In the genomic region with DNA sequence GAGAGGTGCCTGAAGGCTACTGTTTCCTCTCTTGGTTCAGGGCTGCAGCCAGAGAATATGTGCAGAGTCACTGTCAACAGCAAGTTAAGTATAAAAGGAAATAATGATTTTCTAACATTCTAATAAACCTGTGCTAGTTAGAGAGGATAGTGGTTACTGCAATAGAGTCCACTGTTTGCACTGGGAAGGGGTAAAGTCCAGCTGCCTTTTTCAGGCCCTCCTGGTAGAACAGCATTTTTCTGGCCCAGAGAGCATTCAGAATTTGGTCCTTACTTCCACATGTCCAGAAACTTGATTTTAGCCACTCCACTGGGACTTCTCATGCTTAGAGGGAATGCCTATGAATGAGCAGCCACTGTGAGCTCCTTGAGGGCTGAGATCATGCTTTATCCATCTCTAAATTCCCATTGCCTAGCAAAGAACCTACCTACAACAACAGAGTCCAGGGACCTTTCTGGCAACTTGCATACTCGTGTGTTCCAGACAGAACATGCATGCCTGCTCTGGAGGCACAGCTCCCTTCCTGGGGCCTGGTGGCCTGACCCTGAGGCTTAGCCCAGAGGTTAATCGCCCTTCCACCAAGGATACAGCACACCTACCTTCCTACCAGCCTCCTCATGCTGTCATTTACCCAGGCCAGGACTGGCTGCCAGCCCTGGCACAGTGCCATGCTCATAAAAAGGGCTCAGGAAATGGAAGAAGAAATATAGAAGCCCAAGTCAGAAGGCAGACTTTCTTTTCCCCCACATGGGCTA, we compare ENCODE assay signal across 10 cellular contexts. TPM values are rescaled to one million over a fixed set of nuclear protein-coding genes. Genes with fewer than 3 reads are reported as not detected.
DNase-seq lines count a peak whose midpoint lies in the region; TF ChIP-seq lines count a peak whose summit lies in the region.
"Had no signal": no experiment of that assay in that cellular context is flagged by ENCODE, and none has a peak within 500 bp of the region (broad histone marks: within the 10 kb centered on the region; RNA-seq: fewer than 3 reads in every experiment).

No MANE protein-coding gene starts in this region.

- H3K27ac ChIP-seq in HEK293 (ENCODE audit: extremely low read depth, low read depth, low read length), result no peak overlapping the region
- H3K27ac ChIP-seq in stomach, result peak overlapping the region; percentile 48 to 80 (median 74)
- H3K27ac ChIP-seq: esophagus muscularis mucosa, KMS-11 had no signal

- intact Hi-C loops in stomach (cut with DNase I; ENCODE audit: low total_unique reads), result no loop called here

- H3K4me1 ChIP-seq in HEK293 (ENCODE audit: control insufficient read depth, insufficient read depth, low read length) (peaks cover 5% of the 10 kb centered on the region; the same call in 1 of the 2 replicates), stomach (peaks cover 8 to 27% (median 16%) of the 10 kb centered on the region in 4 donors)

- no peaks in the 10 kb centered on the region for H3K27me3 ChIP-seq in stomach
- H3K27me3 ChIP-seq: esophagus muscularis mucosa had no signal

- 13 to 50% (median 31%) methylated on average over 2 of the region's 2 CpGs for whole genome bisulfite sequencing in stomach, 5 donors

- H3K36me3 ChIP-seq in HEK293 (ENCODE audit: control insufficient read depth in 2 of 2, insufficient read depth in 1 of 2, low read length in 2 of 2), result no peaks in the 10 kb centered on the region
- H3K36me3 ChIP-seq in stomach, result no peaks in the 10 kb centered on the region
- H3K36me3 ChIP-seq: esophagus muscularis mucosa had no signal

- DNase-seq in NCI-H69 (lab: John Stamatoyannopoulos, UW) (peak; percentile 91), glomerular visceral epithelial cell (ENCODE audit: extremely low spot score) (peak; percentile 76), stomach (peak; percentile 80), NCI-H82 (lab: John Stamatoyannopoulos, UW) (no peak), RKO (ENCODE audit: low spot score) (no peak), germinal center (ENCODE audit: low spot score) (no peak)
- DNase-seq in activated CD4-positive, CD25-positive, alpha-beta regulatory T cell treated with anti-CD3 and anti-CD28 coated beads, Interleukin-2, amount 50 U/mL, for 72 hours, result no peak

- no peak for TF ChIP-seq EP300 in stomach (IDR thresholded peaks at IDR 0.05)

- H3K4me3 ChIP-seq in HEK293 (ENCODE audit: low read depth, low read length) (no peak overlapping the region), stomach (no peak overlapping the region)
- H3K4me3 ChIP-seq: esophagus muscularis mucosa had no signal

- no peak for TF ChIP-seq POLR2A in stomach (IDR thresholded peaks at IDR 0.05)

- TF ChIP-seq CTCF in HEK293 (tag by site-specific recombination; IDR thresholded peaks at IDR 0.05), result no peak
- no peak for TF ChIP-seq CTCF in stomach (IDR thresholded peaks at IDR 0.05)

- CTCF ChIA-PET in HEK293 (lab: Yijun Ruan, JAX), result interaction anchor here (0.5 kb wide), 1 partner anchor 1325 kb away, joined by 4 read pairs; no protein-coding TSS in a partner anchor

- H3K9me3 ChIP-seq in HEK293 (ENCODE audit: control insufficient read depth, insufficient read depth, low read depth, low read length), result no peaks in the 10 kb centered on the region
- peaks cover 0 to 11% (median 4%) of the 10 kb centered on the region in 4 donors for H3K9me3 ChIP-seq in stomach

- POLR2A ChIA-PET in HEK293 (lab: Yijun Ruan, JAX), result interaction anchor here (0.6 kb wide), 1 partner anchor 61 kb away, joined by 3 read pairs; no protein-coding TSS in a partner anchor

TF ChIP-seq in HEK293, 187 proteins besides CTCF, POLR2A, EP300 and RAD21 (continues in another document):
- 0 out of 2 replicates have a peak, but pooled peaks have one; percentile 13 for TF ChIP-seq ZFHX2 (tag by site-specific recombination; conservative IDR thresholded peaks at IDR 0.05)
- TF ChIP-seq IKZF3 (tag by site-specific recombination; IDR thresholded peaks at IDR 0.05), result peak; percentile 10; the same call in 1 of the 2 replicates
- TF ChIP-seq, protein P1, sequence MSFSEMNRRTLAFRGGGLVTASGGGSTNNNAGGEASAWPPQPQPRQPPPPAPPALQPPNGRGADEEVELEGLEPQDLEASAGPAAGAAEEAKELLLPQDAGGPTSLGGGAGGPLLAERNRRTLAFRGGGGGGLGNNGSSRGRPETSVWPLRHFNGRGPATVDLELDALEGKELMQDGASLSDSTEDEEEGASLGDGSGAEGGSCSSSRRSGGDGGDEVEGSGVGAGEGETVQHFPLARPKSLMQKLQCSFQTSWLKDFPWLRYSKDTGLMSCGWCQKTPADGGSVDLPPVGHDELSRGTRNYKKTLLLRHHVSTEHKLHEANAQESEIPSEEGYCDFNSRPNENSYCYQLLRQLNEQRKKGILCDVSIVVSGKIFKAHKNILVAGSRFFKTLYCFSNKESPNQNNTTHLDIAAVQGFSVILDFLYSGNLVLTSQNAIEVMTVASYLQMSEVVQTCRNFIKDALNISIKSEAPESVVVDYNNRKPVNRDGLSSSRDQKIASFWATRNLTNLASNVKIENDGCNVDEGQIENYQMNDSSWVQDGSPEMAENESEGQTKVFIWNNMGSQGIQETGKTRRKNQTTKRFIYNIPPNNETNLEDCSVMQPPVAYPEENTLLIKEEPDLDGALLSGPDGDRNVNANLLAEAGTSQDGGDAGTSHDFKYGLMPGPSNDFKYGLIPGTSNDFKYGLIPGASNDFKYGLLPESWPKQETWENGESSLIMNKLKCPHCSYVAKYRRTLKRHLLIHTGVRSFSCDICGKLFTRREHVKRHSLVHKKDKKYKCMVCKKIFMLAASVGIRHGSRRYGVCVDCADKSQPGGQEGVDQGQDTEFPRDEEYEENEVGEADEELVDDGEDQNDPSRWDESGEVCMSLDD (tag by site-specific recombination; IDR thresholded peaks at IDR 0.05), result no peak
- peak; percentile 66 for TF ChIP-seq ZBTB17 (tag by site-specific recombination; IDR thresholded peaks at IDR 0.05)
- TF ChIP-seq ZBTB21 (tag by site-specific recombination; IDR thresholded peaks at IDR 0.05), result no peak
- TF ChIP-seq ZFP37 (tag by site-specific recombination; IDR thresholded peaks at IDR 0.05), result peak; percentile 75; the same call in 1 of the 2 replicates
- TF ChIP-seq, protein P2, sequence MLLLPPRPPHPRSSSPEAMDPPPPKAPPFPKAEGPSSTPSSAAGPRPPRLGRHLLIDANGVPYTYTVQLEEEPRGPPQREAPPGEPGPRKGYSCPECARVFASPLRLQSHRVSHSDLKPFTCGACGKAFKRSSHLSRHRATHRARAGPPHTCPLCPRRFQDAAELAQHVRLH (tag by site-specific recombination; IDR thresholded peaks at IDR 0.05), result 0 out of 2 replicates have a peak, but pooled peaks have one; percentile 33
- no peak for TF ChIP-seq ZBTB49 (tag by site-specific recombination; IDR thresholded peaks at IDR 0.05; ENCODE audit: low read depth)
- TF ChIP-seq ZSCAN4 (tag by site-specific recombination; IDR thresholded peaks at IDR 0.05), result no peak
- peak; percentile 53; the same call in 1 of the 2 replicates for TF ChIP-seq ZNF660 (tag by site-specific recombination; IDR thresholded peaks at IDR 0.05)
- peak; percentile 40; the same call in 1 of the 2 replicates for TF ChIP-seq ZBTB8A (tag by site-specific recombination; IDR thresholded peaks at IDR 0.05)
- TF ChIP-seq ZNF529 (tag by site-specific recombination; IDR thresholded peaks at IDR 0.05; ENCODE audit: insufficient replicate concordance), result no peak
- TF ChIP-seq PRDM4 (tag by site-specific recombination; IDR thresholded peaks at IDR 0.05), result no peak

RNA-seq across cellular contexts. Expression of gene ATP13A3, which starts 50.3 kb away (rescaled TPM):
- 100 to 1,000 TPM in 1 of 5 donors, 10 to 100 TPM in 4; 15.4 to 332 (median 33.0) TPM for total RNA-seq in stomach
- 10 to 100 TPM; 11.2 to 11.9 (median 11.6) TPM for polyA plus RNA-seq in stomach

Comparison
In these comparisons a context has a peak if more than half of its experiments do, and no peak if none do; other contexts are left out.
1. DNase-seq: peak in NCI-H69 (single experiment), glomerular visceral epithelial cell (single experiment) and stomach (single experiment); none in NCI-H82 (single experiment), RKO (single experiment), germinal center (single experiment) and activated CD4-positive, CD25-positive, alpha-beta regulatory T cell treated with anti-CD3 and anti-CD28 coated beads, Interleukin-2, amount 50 U/mL, for 72 hours (single experiment).